ENCODE assay signal across 1 cellular context in genomic region chr16:23182206-23182674, GRCh38.
A peak's percentile ranks its signal among the peaks of the same experiment; 100 is the strongest.
TF ChIP-seq lines count a peak whose summit lies in the region.

No MANE protein-coding gene starts in this region.

TF ChIP-seq in K562, 482 proteins besides CTCF, POLR2A, EP300 and RAD21 (continued from another document):
- TF ChIP-seq, protein P1, sequence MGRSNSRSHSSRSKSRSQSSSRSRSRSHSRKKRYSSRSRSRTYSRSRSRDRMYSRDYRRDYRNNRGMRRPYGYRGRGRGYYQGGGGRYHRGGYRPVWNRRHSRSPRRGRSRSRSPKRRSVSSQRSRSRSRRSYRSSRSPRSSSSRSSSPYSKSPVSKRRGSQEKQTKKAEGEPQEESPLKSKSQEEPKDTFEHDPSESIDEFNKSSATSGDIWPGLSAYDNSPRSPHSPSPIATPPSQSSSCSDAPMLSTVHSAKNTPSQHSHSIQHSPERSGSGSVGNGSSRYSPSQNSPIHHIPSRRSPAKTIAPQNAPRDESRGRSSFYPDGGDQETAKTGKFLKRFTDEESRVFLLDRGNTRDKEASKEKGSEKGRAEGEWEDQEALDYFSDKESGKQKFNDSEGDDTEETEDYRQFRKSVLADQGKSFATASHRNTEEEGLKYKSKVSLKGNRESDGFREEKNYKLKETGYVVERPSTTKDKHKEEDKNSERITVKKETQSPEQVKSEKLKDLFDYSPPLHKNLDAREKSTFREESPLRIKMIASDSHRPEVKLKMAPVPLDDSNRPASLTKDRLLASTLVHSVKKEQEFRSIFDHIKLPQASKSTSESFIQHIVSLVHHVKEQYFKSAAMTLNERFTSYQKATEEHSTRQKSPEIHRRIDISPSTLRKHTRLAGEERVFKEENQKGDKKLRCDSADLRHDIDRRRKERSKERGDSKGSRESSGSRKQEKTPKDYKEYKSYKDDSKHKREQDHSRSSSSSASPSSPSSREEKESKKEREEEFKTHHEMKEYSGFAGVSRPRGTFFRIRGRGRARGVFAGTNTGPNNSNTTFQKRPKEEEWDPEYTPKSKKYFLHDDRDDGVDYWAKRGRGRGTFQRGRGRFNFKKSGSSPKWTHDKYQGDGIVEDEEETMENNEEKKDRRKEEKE (IDR thresholded peaks at IDR 0.05; ENCODE audit: borderline replicate concordance in 1 of 2, control insufficient read depth in 1 of 2, low read depth in 2 of 2, low read length in 1 of 2): no peak
- TF ChIP-seq SMC3 (conservative IDR thresholded peaks at IDR 0.05; ENCODE audit: insufficient read depth, low read depth, low read length) (peak; percentile 88), RBM25 (IDR thresholded peaks at IDR 0.05; ENCODE audit: low read depth, low read length, severe bottlenecking) (peak; percentile 6), CXXC5 (CRISPR knock-in tag; IDR thresholded peaks at IDR 0.05) (peak; percentile 61), E2F4 (CRISPR knock-in tag; IDR thresholded peaks at IDR 0.05; ENCODE audit: low read depth) (no peak), ZEB2 (IDR thresholded peaks at IDR 0.05) (0 out of 2 replicates have a peak, but pooled peaks have one; percentile 24), STAG1 (CRISPR knock-in tag; IDR thresholded peaks at IDR 0.05; ENCODE audit: borderline replicate concordance) (peak; percentile 86; the same call in 1 of the 2 replicates), ZNF609 (CRISPR knock-in tag; IDR thresholded peaks at IDR 0.05; ENCODE audit: borderline replicate concordance) (no peak), ZBTB33 (CRISPR knock-in tag; IDR thresholded peaks at IDR 0.05) (peak; percentile 75; the same call in 1 of the 2 replicates), YY1 (IDR thresholded peaks at IDR 0.05; ENCODE audit: borderline replicate concordance in 1 of 3, control insufficient read depth in 1 of 3, extremely low read depth in 1 of 3, insufficient read depth in 3 of 3, insufficient read length in 1 of 3, insufficient replicate concordance in 2 of 3, low read depth in 1 of 3, low read length in 2 of 3) (peak in 1 of 3 experiments; percentile 39), GATA2 (CRISPR knock-in tag; IDR thresholded peaks at IDR 0.05) (no peak), DIDO1 (tag; IDR thresholded peaks at IDR 0.05; ENCODE audit: low read depth) (no peak), RB1 (IDR thresholded peaks at IDR 0.05; ENCODE audit: low read depth) (peak; percentile 68), PRMT5 (CRISPR knock-in tag; IDR thresholded peaks at IDR 0.05) (no peak), JUND (IDR thresholded peaks at IDR 0.05; ENCODE audit: borderline replicate concordance, low read depth, low read length) (0 out of 2 replicates have a peak, but pooled peaks have one; percentile 11), JUND (tag; IDR thresholded peaks at IDR 0.05; ENCODE audit: borderline replicate concordance, low read depth, low read length) (no peak), PHTF2 (CRISPR knock-in tag; IDR thresholded peaks at IDR 0.05) (no peak)
- TF ChIP-seq, protein P2, sequence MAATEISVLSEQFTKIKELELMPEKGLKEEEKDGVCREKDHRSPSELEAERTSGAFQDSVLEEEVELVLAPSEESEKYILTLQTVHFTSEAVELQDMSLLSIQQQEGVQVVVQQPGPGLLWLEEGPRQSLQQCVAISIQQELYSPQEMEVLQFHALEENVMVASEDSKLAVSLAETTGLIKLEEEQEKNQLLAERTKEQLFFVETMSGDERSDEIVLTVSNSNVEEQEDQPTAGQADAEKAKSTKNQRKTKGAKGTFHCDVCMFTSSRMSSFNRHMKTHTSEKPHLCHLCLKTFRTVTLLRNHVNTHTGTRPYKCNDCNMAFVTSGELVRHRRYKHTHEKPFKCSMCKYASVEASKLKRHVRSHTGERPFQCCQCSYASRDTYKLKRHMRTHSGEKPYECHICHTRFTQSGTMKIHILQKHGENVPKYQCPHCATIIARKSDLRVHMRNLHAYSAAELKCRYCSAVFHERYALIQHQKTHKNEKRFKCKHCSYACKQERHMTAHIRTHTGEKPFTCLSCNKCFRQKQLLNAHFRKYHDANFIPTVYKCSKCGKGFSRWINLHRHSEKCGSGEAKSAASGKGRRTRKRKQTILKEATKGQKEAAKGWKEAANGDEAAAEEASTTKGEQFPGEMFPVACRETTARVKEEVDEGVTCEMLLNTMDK (IDR thresholded peaks at IDR 0.05; ENCODE audit: borderline replicate concordance, insufficient read depth, low read depth, low read length, poor library complexity, severe bottlenecking): peak; percentile 91
